Comparison of ENCODE assay signal across 8 cellular contexts in the genomic region with DNA sequence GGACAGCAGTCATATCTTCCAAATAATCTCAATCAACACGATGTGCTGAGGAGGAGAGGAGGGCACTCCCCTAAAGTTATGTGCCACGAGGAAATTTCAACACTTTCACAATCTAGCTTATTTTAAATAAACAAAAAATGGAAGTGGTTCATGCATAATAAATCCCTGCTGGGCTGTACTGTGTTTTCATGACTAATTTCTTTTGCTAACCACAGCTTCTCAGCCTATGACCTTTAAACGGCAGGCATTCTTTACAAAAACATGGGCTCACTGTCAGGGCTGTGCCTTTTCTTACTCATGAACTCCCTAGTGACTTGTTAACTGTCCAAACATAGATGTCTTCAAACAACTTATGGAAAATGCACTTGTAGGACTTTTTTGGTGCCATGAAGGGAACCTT.
A peak's percentile ranks its signal among the peaks of the same experiment; 100 is the strongest.
DNase-seq lines count a peak whose midpoint lies in the region; TF ChIP-seq lines count a peak whose summit lies in the region.

No MANE protein-coding gene starts in this region.

- H3K4me1 ChIP-seq in BE2C (peaks cover 14% of the 10 kb centered on the region), Karpas-422 (ENCODE audit: low read length) (no peaks in the 10 kb centered on the region)

- no peaks in the 10 kb centered on the region for H3K9me3 ChIP-seq in BE2C
- peaks cover 14% of the 10 kb centered on the region for H3K9me3 ChIP-seq in Karpas-422 (ENCODE audit: low read length)

- H4K20me1 ChIP-seq in Karpas-422 (ENCODE audit: insufficient read depth, low read depth, low read length) = no peaks in the 10 kb centered on the region

- no peak overlapping the region for H3K4me2 ChIP-seq in Karpas-422 (ENCODE audit: low read depth, low read length, poor library complexity, severe bottlenecking)

- DNase-seq in BJ (ENCODE audit: low read depth) = peak; percentile 93
- DNase-seq in LHCN-M2 (ENCODE audit: low read depth) = peak; percentile 100
- peak; percentile 95 for DNase-seq in brain microvascular endothelial cell
- DNase-seq in lung microvascular endothelial cell (ENCODE audit: low read depth in 2 of 2) = peak; percentile 35 to 94
- no peak for DNase-seq in midbrain (lab: John Stamatoyannopoulos, UW)
- DNase-seq in NCI-H1930 (lab: John Stamatoyannopoulos, UW) = no peak
- no peak for DNase-seq in BE2C
- no peak for DNase-seq in Karpas-422

- H3K9ac ChIP-seq in Karpas-422 (ENCODE audit: low read length) = no peak overlapping the region

- CTCF ChIA-PET in BJ (lab: Yijun Ruan, JAX) = interaction anchor here (1.2 kb wide), 1 partner anchor 13 kb away, joined by 3 read pairs; no protein-coding TSS in a partner anchor

- POLR2A ChIA-PET in BJ (lab: Charles Lee) = no interaction called here

- in situ Hi-C loops in brain microvascular endothelial cell (cut with HindIII; ENCODE audit: low pct_ligation_motif_present, low sequenced_read_pairs) = no loop called here

- no peaks in the 10 kb centered on the region; the same call in 1 of the 2 replicates for H3K36me3 ChIP-seq in BJ (ENCODE audit: control insufficient read depth, insufficient read depth, low read length)
- no peaks in the 10 kb centered on the region for H3K36me3 ChIP-seq in brain microvascular endothelial cell (replicated peaks)
- H3K36me3 ChIP-seq in BE2C = no peaks in the 10 kb centered on the region; the same call in 1 of the 2 replicates
- no peaks in the 10 kb centered on the region for H3K36me3 ChIP-seq in Karpas-422 (ENCODE audit: insufficient read depth, low read length)

- H3K27me3 ChIP-seq in BJ (ENCODE audit: control insufficient read depth, insufficient read depth, low read length) (peaks cover 4% of the 10 kb centered on the region), brain microvascular endothelial cell (replicated peaks) (no peaks in the 10 kb centered on the region), BE2C (no peaks in the 10 kb centered on the region), Karpas-422 (ENCODE audit: low read length) (no peaks in the 10 kb centered on the region)

- peak overlapping the region; percentile 19 for H3K27ac ChIP-seq in brain microvascular endothelial cell
- no peak overlapping the region for H3K27ac ChIP-seq in Karpas-422 (ENCODE audit: low read length)

- H3K79me2 ChIP-seq in Karpas-422 (ENCODE audit: low read length) = no peaks in the 10 kb centered on the region

- no peaks in the 10 kb centered on the region for H3K9me2 ChIP-seq in Karpas-422 (replicated peaks; ENCODE audit: insufficient read depth, low read length)

- no peak overlapping the region for H2AFZ ChIP-seq in Karpas-422 (ENCODE audit: low read length)

- H3K4me3 ChIP-seq in BJ (ENCODE audit: low read depth, low read length) (no peak overlapping the region), brain microvascular endothelial cell (ENCODE audit: low read depth, low read length) (no peak overlapping the region), BE2C (ENCODE audit: low read depth, low read length) (no peak overlapping the region), Karpas-422 (ENCODE audit: low read length) (no peak overlapping the region)

- TF ChIP-seq CTCF in BJ (IDR thresholded peaks at IDR 0.05; ENCODE audit: insufficient read depth, low read depth, low read length) (no peak), brain microvascular endothelial cell (IDR thresholded peaks at IDR 0.05; ENCODE audit: low read depth, low read length, missing control alignments) (no peak), BE2C (IDR thresholded peaks at IDR 0.05; ENCODE audit: low read depth, low read length) (no peak)

Comparison
In these comparisons a context has a peak if more than half of its experiments do, and no peak if none do; other contexts are left out.
1. DNase-seq: peak in BJ (single experiment), LHCN-M2 (single experiment), brain microvascular endothelial cell (single experiment) and lung microvascular endothelial cell (2 of 2); none in midbrain (single experiment), NCI-H1930 (0 of 2), BE2C (single experiment) and Karpas-422 (single experiment).